Comparison of ENCODE assay signal across 8 cellular contexts in genomic region chr14:20690848-20691640, GRCh38. TPM values are rescaled to one million over a fixed set of nuclear protein-coding genes. Genes with fewer than 3 reads are reported as not detected.
A peak's percentile ranks its signal among the peaks of the same experiment; 100 is the strongest.
DNase-seq lines count a peak whose midpoint lies in the region; ATAC-seq and TF ChIP-seq lines count a peak whose summit lies in the region.

No MANE protein-coding gene starts in this region.

- no peaks in the 10 kb centered on the region for H3K36me3 ChIP-seq in CD8-positive, alpha-beta T cell (ENCODE audit: insufficient read depth, low read length)
- no peaks in the 10 kb centered on the region for H3K36me3 ChIP-seq in Loucy (ENCODE audit: insufficient read depth, low read length)

- H3K79me2 ChIP-seq in Loucy (ENCODE audit: insufficient read depth, low read length) = no peaks in the 10 kb centered on the region

- H3K9me2 ChIP-seq in Loucy (replicated peaks; ENCODE audit: low read depth, low read length) = no peaks in the 10 kb centered on the region

- no peaks in the 10 kb centered on the region for H3K4me1 ChIP-seq in CD8-positive, alpha-beta T cell (ENCODE audit: insufficient read depth, low read length)
- peaks cover 10% of the 10 kb centered on the region for H3K4me1 ChIP-seq in Loucy (ENCODE audit: insufficient read depth, low read length, poor library complexity, severe bottlenecking)

- H3K9ac ChIP-seq in Loucy (ENCODE audit: low read depth, low read length, poor library complexity, severe bottlenecking) = no peak overlapping the region

- H4K20me1 ChIP-seq in Loucy (ENCODE audit: insufficient read depth, low read length, poor library complexity, severe bottlenecking) = no peaks in the 10 kb centered on the region

- H3F3A ChIP-seq in Loucy (ENCODE audit: low read depth) = no peaks in the 10 kb centered on the region

- POLR2A ChIA-PET in CD8-positive, alpha-beta T cell (lab: Charles Lee) = interaction anchor here (0.7 to 2.1 kb wide), 4 partner anchors 9 to 363 kb away, joined by 4 to 6 read pairs (median 4); no protein-coding TSS in a partner anchor

- no peak overlapping the region for H3K4me2 ChIP-seq in Loucy (ENCODE audit: low read depth, low read length, poor library complexity, severe bottlenecking)

- H3K9me3 Mint-ChIP-seq in CD8-positive, alpha-beta T cell = no peaks in the 10 kb centered on the region

- peak; percentile 99 for ATAC-seq in CD8-positive, alpha-beta T cell
- ATAC-seq in GM19035 (IDR thresholded peaks at IDR 0.05; ENCODE audit: unreplicated experiment) = peak; percentile 59
- ATAC-seq in left cardiac atrium = peak; percentile 81 to 89
- ATAC-seq in HG03280 (IDR thresholded peaks at IDR 0.05; ENCODE audit: unreplicated experiment) = no peak

- no peak overlapping the region for H3K4me3 ChIP-seq in CD8-positive, alpha-beta T cell (ENCODE audit: low read depth, low read length)
- H3K4me3 ChIP-seq in Loucy (ENCODE audit: low read length, poor library complexity, severe bottlenecking) = no peak overlapping the region

- no peak overlapping the region for H3K27ac ChIP-seq in CD8-positive, alpha-beta T cell (ENCODE audit: low read depth, low read length)

- DNase-seq in CD8-positive, alpha-beta T cell = peak in 6 of 7 experiments; percentile 4 to 54 (median 32)
- peak; percentile 63 for DNase-seq in RPMI7951 (ENCODE audit: low read depth)
- DNase-seq in amniotic epithelial cell (ENCODE audit: low read depth) = peak; percentile 65
- DNase-seq in left cardiac atrium = no peak
- DNase-seq in retina = peak; percentile 76

- no peak overlapping the region for H3K4me3 Mint-ChIP-seq in CD8-positive, alpha-beta T cell

- no peak overlapping the region for H3K27ac Mint-ChIP-seq in CD8-positive, alpha-beta T cell

- no peaks in the 10 kb centered on the region for H3K27me3 Mint-ChIP-seq in CD8-positive, alpha-beta T cell (ENCODE audit: low read depth)

- CTCF ChIA-PET in CD8-positive, alpha-beta T cell (lab: Charles Lee) = interaction anchor here (0.7 to 13.4 kb wide), 33 partner anchors 9 to 363 kb away, joined by 3 to 188 read pairs (median 4); partner anchors contain the start of genes CCNB1IP1, RNASE11 and RNASE9

- no peaks in the 10 kb centered on the region for H3K36me3 Mint-ChIP-seq in CD8-positive, alpha-beta T cell

- no peaks in the 10 kb centered on the region for H3K27me3 ChIP-seq in CD8-positive, alpha-beta T cell (ENCODE audit: insufficient read depth, low read length)
- no peaks in the 10 kb centered on the region for H3K27me3 ChIP-seq in Loucy (ENCODE audit: insufficient read depth, low read length, poor library complexity, severe bottlenecking)

- H2AFZ ChIP-seq in Loucy (ENCODE audit: low read length) = peak overlapping the region; percentile 14; the same call in 1 of the 2 replicates

- H3K9me3 ChIP-seq in CD8-positive, alpha-beta T cell (ENCODE audit: low read length) = no peaks in the 10 kb centered on the region
- H3K9me3 ChIP-seq in Loucy (ENCODE audit: insufficient read depth, low read depth, low read length) = no peaks in the 10 kb centered on the region

- intact Hi-C loops in CD8-positive, alpha-beta T cell (cut with DNase I, micrococcal nuclease) = loop anchor here (1.0 kb wide), 5 partner anchors 8 to 364 kb away; no protein-coding TSS in a partner anchor
- intact Hi-C loops in left cardiac atrium (cut with DNase I) = loop anchor here in 1 of 2 donors (10.0 kb wide), 2 partner anchors 284 to 354 kb away; partner anchors contain the start of gene RNASE7

- peaks cover 3% of the 10 kb centered on the region for H3K4me1 Mint-ChIP-seq in CD8-positive, alpha-beta T cell (ENCODE audit: low read depth)

- TF ChIP-seq CTCF in CD8-positive, alpha-beta T cell (IDR thresholded peaks at IDR 0.05) = peak; percentile 98
- peak; percentile 92 for TF ChIP-seq CTCF in Loucy (conservative IDR thresholded peaks at IDR 0.05; ENCODE audit: low read length)

RNA-seq across cellular contexts. Expression of gene ANG, which starts 2.5 kb away (rescaled TPM):
- under 1 TPM; 0.33 to 0.60 TPM for total RNA-seq in CD8-positive, alpha-beta T cell
- total RNA-seq in RPMI7951 (2014; rRNA removed; shearing (Covaris generic)) = 6.3 and 7.4 TPM in 2 replicates
- 10 to 100 TPM in 1 of 2 donors, 1 to 10 TPM in 1; 7.1 to 13.0 TPM for total RNA-seq in left cardiac atrium

RNA-seq across cellular contexts. Expression of gene RNASE4, which starts 6.7 kb away (rescaled TPM):
- under 1 TPM; 0.19 to 0.27 TPM for total RNA-seq in CD8-positive, alpha-beta T cell
- 8.1 and 14.2 TPM in 2 replicates for total RNA-seq in RPMI7951 (2014; rRNA removed; shearing (Covaris generic))
- 10 to 100 TPM; 15.9 to 20.8 TPM for total RNA-seq in left cardiac atrium

RNA-seq across cellular contexts. Expression of gene OR6S1, which starts 49.6 kb away (rescaled TPM):
- not detected for total RNA-seq in CD8-positive, alpha-beta T cell
- total RNA-seq in RPMI7951 (2014; rRNA removed; shearing (Covaris generic)) = not detected in 2 replicates
- not detected for total RNA-seq in left cardiac atrium

RNA-seq across cellular contexts. Expression of gene EDDM3A, which starts 54.6 kb away (rescaled TPM):
- not detected for total RNA-seq in CD8-positive, alpha-beta T cell
- total RNA-seq in RPMI7951 (2014; rRNA removed; shearing (Covaris generic)) = not detected in 2 replicates
- not detected for total RNA-seq in left cardiac atrium
